In the genomic region with DNA sequence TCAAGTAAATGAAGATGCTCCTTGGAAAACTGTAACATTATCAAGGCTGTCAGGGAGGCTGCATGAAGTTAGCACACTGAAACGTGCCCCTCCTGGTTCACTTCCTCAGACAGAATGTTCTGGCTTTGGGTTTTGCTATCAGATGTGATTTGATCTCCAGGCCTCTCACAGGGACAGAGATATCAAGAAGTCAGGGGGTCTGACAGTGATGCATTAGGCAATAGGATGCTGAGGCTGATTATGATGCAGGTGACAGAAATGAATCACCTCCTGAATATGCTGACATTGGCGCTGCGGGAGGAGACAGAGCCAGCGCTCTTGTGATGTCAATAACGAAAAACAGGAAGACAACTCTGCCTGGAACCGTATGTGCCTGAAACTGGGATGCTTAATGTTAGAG, we compare ENCODE assay signal across 31 cellular contexts.
"Had no signal": no experiment of that assay in that cellular context is flagged by ENCODE, and none has a peak within 500 bp of the region (broad histone marks: within the 10 kb centered on the region; RNA-seq: fewer than 3 reads in every experiment).

No MANE protein-coding gene starts in this region.

- H3K9me3 ChIP-seq: ascending aorta, breast epithelium, esophagus muscularis mucosa, gastrocnemius medialis, heart left ventricle had no signal

- H3K27me3 ChIP-seq: ascending aorta, breast epithelium, cardiac muscle cell, esophagus muscularis mucosa, foreskin keratinocyte, gastrocnemius medialis, heart left ventricle had no signal

- H3K4me1 ChIP-seq: ascending aorta, breast epithelium, esophagus muscularis mucosa, gastrocnemius medialis, heart left ventricle had no signal

- ATAC-seq: activated CD4-positive, alpha-beta T cell treated with anti-CD3 and anti-CD28 coated beads for 36 hours; activated CD8-positive, alpha-beta memory T cell treated with anti-CD3 and anti-CD28 coated beads, Interleukin-2, amount 10 ng/mL, durations not matched to agents 7 days and 5 days; activated CD8-positive, alpha-beta T cell treated with anti-CD3 and anti-CD28 coated beads, Interleukin-2, amount 10 ng/mL, durations not matched to agents 7 days and 5 days; activated naive CD4-positive, alpha-beta T cell treated with anti-CD3 and anti-CD28 coated beads, Interleukin-2, amount 50 U/mL, for 72 hours; activated T-cell treated with anti-CD3 and anti-CD28 coated beads, Interleukin-2, amount 50 U/mL, for 72 hours; effector memory CD8-positive, alpha-beta T cell; foreskin keratinocyte; gastrocnemius medialis; heart left ventricle had no signal

- H3K4me3 ChIP-seq: ascending aorta, breast epithelium, cardiac muscle cell, coronary artery, esophagus muscularis mucosa, gastrocnemius medialis, heart left ventricle had no signal

- H3K36me3 ChIP-seq: ascending aorta, breast epithelium, cardiac muscle cell, esophagus muscularis mucosa, gastrocnemius medialis, heart left ventricle had no signal

- DNase-seq: activated CD4-positive, alpha-beta memory T cell treated with anti-CD3 and anti-CD28 coated beads for 36 hours; activated CD4-positive, alpha-beta T cell treated with anti-CD3 and anti-CD28 coated beads for 36 hours; activated CD4-positive, alpha-beta T cell treated with anti-CD3 and anti-CD28 coated beads, Interleukin-2, amount 10 ng/mL, durations not matched to agents 24 days and 14 days; activated CD4-positive, CD25-positive, alpha-beta regulatory T cell; activated CD4-positive, CD25-positive, alpha-beta regulatory T cell treated with anti-CD3 and anti-CD28 coated beads, Interleukin-2, amount 50 U/mL, for 72 hours; activated CD8-positive, alpha-beta memory T cell treated with anti-CD3 and anti-CD28 coated beads, Interleukin-2, amount 10 ng/mL, durations not matched to agents 7 days and 5 days; activated CD8-positive, alpha-beta memory T cell treated with anti-CD3 and anti-CD28 coated beads, Interleukin-2, amount 50 U/mL, for 4 hours; activated CD8-positive, alpha-beta T cell treated with anti-CD3 and anti-CD28 coated beads, Interleukin-2, amount 10 ng/mL, durations not matched to agents 7 days and 5 days; activated gamma-delta T cell; activated naive CD4-positive, alpha-beta T cell; activated naive CD4-positive, alpha-beta T cell treated with anti-CD3 and anti-CD28 coated beads, Interleukin-2, amount 10 ng/mL, durations not matched to agents 7 days and 5 days; activated naive CD8-positive, alpha-beta T cell treated with anti-CD3 and anti-CD28 coated beads, Interleukin-2, amount 10 ng/mL, durations not matched to agents 7 days and 5 days; activated T-cell treated with anti-CD3 and anti-CD28 coated beads for 4 hours; activated T-cell treated with anti-CD3 and anti-CD28 coated beads, Interleukin-2, amount 50 U/mL, for 24 hours; activated T-cell treated with anti-CD3 and anti-CD28 coated beads, Interleukin-2, amount 50 U/mL, for 72 hours; central memory CD4-positive, alpha-beta T cell; cerebellar nuclear complex; effector CD4-positive, alpha-beta T cell; effector memory CD8-positive, alpha-beta T cell; erythroblast; foreskin keratinocyte; gastrocnemius medialis; glutamatergic neuron; heart left ventricle; T-helper 2 cell had no signal

- H3K27ac ChIP-seq: ascending aorta, breast epithelium, cardiac muscle cell, coronary artery, esophagus muscularis mucosa, foreskin keratinocyte, gastrocnemius medialis, heart left ventricle had no signal
